2 cellular contexts compared by ENCODE assay signal in genomic region chr15:78641876-78642275, GRCh38.
TF ChIP-seq lines count a peak whose summit lies in the region.

No MANE protein-coding gene starts in this region.

TF ChIP-seq in HCT116, 20 proteins besides CTCF, POLR2A, EP300 and RAD21:
- TF ChIP-seq YY1 (IDR thresholded peaks at IDR 0.05; ENCODE audit: extremely low read depth, insufficient replicate concordance, low read depth, low read length) (no peak), SIN3A (IDR thresholded peaks at IDR 0.05; ENCODE audit: low read depth) (no peak), SP1 (IDR thresholded peaks at IDR 0.05; ENCODE audit: low read depth) (no peak), ZNF274 (IDR thresholded peaks at IDR 0.05; ENCODE audit: low read depth, low read length) (no peak), MAX (IDR thresholded peaks at IDR 0.05) (no peak), CBX3 (IDR thresholded peaks at IDR 0.05; ENCODE audit: low read depth) (no peak), EGR1 (IDR thresholded peaks at IDR 0.05; ENCODE audit: low read depth) (no peak)

TF ChIP-seq in H1, 55 proteins besides CTCF, POLR2A, EP300 and RAD21:
- TF ChIP-seq SP4 (IDR thresholded peaks at IDR 0.05; ENCODE audit: low read length) (no peak), HDAC2 (IDR thresholded peaks at IDR 0.05; ENCODE audit: borderline replicate concordance in 1 of 2, low read depth in 2 of 2, low read length in 2 of 2) (no peak), RFX5 (IDR thresholded peaks at IDR 0.05; ENCODE audit: borderline replicate concordance, low read depth, low read length) (no peak), TEAD4 (IDR thresholded peaks at IDR 0.05; ENCODE audit: low read depth, low read length) (no peak)
